In genomic region chr15:91651251-91651650, GRCh38 we compare ENCODE assay signal across 23 cellular contexts.
DNase-seq lines count a peak whose midpoint lies in the region; ATAC-seq, FAIRE-seq and TF ChIP-seq lines count a peak whose summit lies in the region.
"Had no signal": no experiment of that assay in that cellular context is flagged by ENCODE, and none has a peak within 500 bp of the region (broad histone marks: within the 10 kb centered on the region; RNA-seq: fewer than 3 reads in every experiment).

No MANE protein-coding gene starts in this region.

- H3K9me2 ChIP-seq in neural cell (ENCODE audit: insufficient read depth, low read length) = no peaks in the 10 kb centered on the region

- peak; percentile 99 for FAIRE-seq in A204.1 (lab: Jason Lieb, UNC)
- FAIRE-seq in TTC549 (lab: Jason Lieb, UNC) = peak; percentile 98
- FAIRE-seq in endometrium (lab: Jason Lieb, UNC) = peak; percentile 99
- FAIRE-seq: GM12878 had no signal

- H3K79me2 ChIP-seq in neural cell (replicated peaks; ENCODE audit: insufficient read depth, low read length) = no peaks in the 10 kb centered on the region

- no peak for TF ChIP-seq EP300 in neural cell (conservative IDR thresholded peaks at IDR 0.05; ENCODE audit: poor library complexity, severe bottlenecking)

- H3K36me3 ChIP-seq in neural cell (ENCODE audit: insufficient read depth, low read length) = no peaks in the 10 kb centered on the region

- TF ChIP-seq RAD21 in neural cell (conservative IDR thresholded peaks at IDR 0.05) = no peak

- no peak for TF ChIP-seq CTCF in neural cell (IDR thresholded peaks at IDR 0.05; ENCODE audit: poor library complexity, severe bottlenecking)

- H3K4me3 ChIP-seq in neural cell (ENCODE audit: low read length) = no peak overlapping the region
- H3K4me3 ChIP-seq: A549, GM12878, GM23338 had no signal

- H3K4me2 ChIP-seq in neural cell (ENCODE audit: low read length) = no peak overlapping the region
- H3K4me2 ChIP-seq: A549, GM23338 had no signal

- H3K27ac ChIP-seq in neural cell (ENCODE audit: low read length) = peak overlapping the region; percentile 80
- H3K27ac ChIP-seq: 22Rv1, A549 had no signal

- no peaks in the 10 kb centered on the region for H3K9me3 ChIP-seq in neural cell (ENCODE audit: low read length)
- H3K9me3 ChIP-seq: A549 had no signal

- peaks cover 9% of the 10 kb centered on the region for H3F3A ChIP-seq in neural cell (ENCODE audit: insufficient read depth, low read length, poor library complexity, severe bottlenecking)

- H3K9ac ChIP-seq in neural cell (ENCODE audit: low read length) = no peak overlapping the region

- no peak for DNase-seq in stimulated activated CD4-positive, alpha-beta T cell treated with anti-CD3 and anti-CD28 coated beads, Interleukin-4, amount 100 ng/mL, for 1 hour
- DNase-seq: ACHN; AML-193; C1 segment of cervical spinal cord; Calu3; CD4-positive, alpha-beta memory T cell; COR-L47; DMS153; DND-41; GDM1; H9 had no signal

- no peaks in the 10 kb centered on the region for H3K27me3 ChIP-seq in neural cell (ENCODE audit: insufficient read depth, low read depth, low read length)

- no peaks in the 10 kb centered on the region for H4K20me1 ChIP-seq in neural cell (ENCODE audit: insufficient read depth)

- ATAC-seq in GM19328 (IDR thresholded peaks at IDR 0.05; ENCODE audit: unreplicated experiment) (no peak), GM21786 (IDR thresholded peaks at IDR 0.05; ENCODE audit: unreplicated experiment) (no peak), GM18870 (IDR thresholded peaks at IDR 0.05; ENCODE audit: unreplicated experiment) (no peak)
- ATAC-seq: A549, GM12878, GM23338, HCT116 had no signal

- H2AFZ ChIP-seq in neural cell (ENCODE audit: low read depth, low read length) = no peak overlapping the region

TF ChIP-seq in neural cell, 6 proteins besides CTCF, POLR2A, EP300 and RAD21:
- TF ChIP-seq SMC3 (conservative IDR thresholded peaks at IDR 0.05; ENCODE audit: poor library complexity) (no peak), REST (IDR thresholded peaks at IDR 0.05; ENCODE audit: borderline replicate concordance) (no peak), MXI1 (conservative IDR thresholded peaks at IDR 0.05; ENCODE audit: poor library complexity, severe bottlenecking) (no peak), EZH2 (IDR thresholded peaks at IDR 0.05; ENCODE audit: borderline replicate concordance, insufficient read depth, low read length, poor library complexity, severe bottlenecking) (no peak), POLR2AphosphoS5 (IDR thresholded peaks at IDR 0.05) (no peak), TAF1 (IDR thresholded peaks at IDR 0.05; ENCODE audit: low read depth) (no peak)
